9 cellular contexts compared by ENCODE assay signal in the genomic region with DNA sequence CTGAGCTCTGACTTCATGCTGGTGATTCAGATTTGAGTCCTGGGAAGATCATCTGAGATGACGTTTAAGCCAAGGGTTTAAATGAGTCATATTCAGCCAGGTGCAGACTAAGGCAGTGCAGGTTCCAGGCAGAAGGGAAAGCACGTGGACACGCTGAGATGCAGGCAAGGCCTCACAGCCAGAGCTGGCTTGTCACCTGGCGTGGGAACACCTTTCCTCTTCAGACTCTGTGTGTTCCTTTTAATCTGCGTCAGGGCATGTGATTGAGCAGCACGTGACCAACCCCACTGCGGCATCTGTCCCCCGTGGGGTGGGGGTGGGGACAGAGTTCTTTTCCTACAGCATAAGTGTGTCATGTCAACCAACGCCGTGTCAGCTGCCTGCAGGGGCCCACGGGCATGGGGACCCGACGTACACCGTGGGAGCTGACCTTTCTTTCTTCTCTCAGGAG. TPM values are rescaled to one million over a fixed set of nuclear protein-coding genes. Genes with fewer than 3 reads are reported as not detected.
DNase-seq lines count a peak whose midpoint lies in the region; ATAC-seq, FAIRE-seq and TF ChIP-seq lines count a peak whose summit lies in the region.
"Had no signal": no experiment of that assay in that cellular context is flagged by ENCODE, and none has a peak within 500 bp of the region (broad histone marks: within the 10 kb centered on the region; RNA-seq: fewer than 3 reads in every experiment).

No MANE protein-coding gene starts in this region.

- DNase-seq in activated naive CD4-positive, alpha-beta T cell treated with anti-CD3 and anti-CD28 coated beads for 36 hours = peak; percentile 61
- no peak for DNase-seq in activated naive CD4-positive, alpha-beta T cell treated with anti-CD3 and anti-CD28 coated beads, Interleukin-2, amount 50 U/mL, for 16 hours
- DNase-seq in K562 (ENCODE audit: extremely low read depth in 1 of 4, low spot score in 3 of 4) (peak in 1 of 4 experiments; percentile 28), NCI-H1048 (lab: John Stamatoyannopoulos, UW) (no peak), NOMO-1 treated with DMSO at 0.1 percent for 48 hours (lab: John Stamatoyannopoulos, UW; ENCODE audit: unreplicated experiment) (no peak)
- no peak for DNase-seq in stimulated activated naive CD8-positive, alpha-beta T cell treated with anti-CD3 and anti-CD28 coated beads, Interleukin-15, Interleukin-2, amounts not matched to agents 100 U/mL and 50 U/mL, for 24 hours

- TF ChIP-seq EP300 in K562 (IDR thresholded peaks at IDR 0.05; ENCODE audit: low read length) = no peak

- H3K9me3 Mint-ChIP-seq in activated naive CD4-positive, alpha-beta T cell treated with anti-CD3 and anti-CD28 coated beads for 36 hours = no peaks in the 10 kb centered on the region
- H3K9me3 Mint-ChIP-seq: CD8-positive, alpha-beta T cell had no signal

- H3K36me3 Mint-ChIP-seq in activated naive CD4-positive, alpha-beta T cell treated with anti-CD3 and anti-CD28 coated beads for 36 hours (ENCODE audit: low read depth) = peaks cover 16% of the 10 kb centered on the region

- no peak overlapping the region for H3K4me3 ChIP-seq in K562

- no peaks in the 10 kb centered on the region for H3K27me3 ChIP-seq in K562 (ENCODE audit: control insufficient read depth in 2 of 2, insufficient read depth in 2 of 2, low read length in 2 of 2)

- H3K9ac ChIP-seq in K562 (ENCODE audit: insufficient read depth in 1 of 2, low read depth in 2 of 2, low read length in 2 of 2) = peak overlapping the region in 1 of 2 experiments; percentile 65; a peak in 1 of 4 replicates

- no peak overlapping the region for H3K4me2 ChIP-seq in K562 (ENCODE audit: insufficient read depth, low read length)

- POLR2A ChIA-PET in K562 (lab: Yijun Ruan, JAX) = interaction anchor here (0.6 to 3.4 kb wide), 9 partner anchors 9 to 210 kb away, joined by 3 to 25 read pairs (median 8); partner anchors contain the start of genes IDI1 and IDI2

- no TSS peak for BruUV-seq in K562 (replicated peaks; lab: Mats Ljungman, UMichigan)

- no peak overlapping the region for H2AFZ ChIP-seq in K562 (ENCODE audit: low read depth, low read length)

- H3K4me3 Mint-ChIP-seq in activated naive CD4-positive, alpha-beta T cell treated with anti-CD3 and anti-CD28 coated beads for 36 hours = no peak overlapping the region
- H3K4me3 Mint-ChIP-seq: CD8-positive, alpha-beta T cell had no signal

- H3K9me1 ChIP-seq in K562 (ENCODE audit: control insufficient read depth, insufficient read depth, low read length) = no peaks in the 10 kb centered on the region

- no peak for TF ChIP-seq RAD21 in K562 (CRISPR knock-in tag; conservative IDR thresholded peaks at IDR 0.05 in 1 of 2, IDR thresholded peaks at IDR 0.05 in 1 of 2)

- peaks cover 31% of the 10 kb centered on the region for H3K36me3 ChIP-seq in K562 (ENCODE audit: control insufficient read depth, insufficient read depth, low read length)

- intact Hi-C loops in activated naive CD4-positive, alpha-beta T cell treated with anti-CD3 and anti-CD28 coated beads for 36 hours (cut with micrococcal nuclease) = no loop called here
- intact Hi-C loops in K562 (cut with micrococcal nuclease) = no loop called here

- peaks cover 15% of the 10 kb centered on the region for H3K4me1 Mint-ChIP-seq in activated naive CD4-positive, alpha-beta T cell treated with anti-CD3 and anti-CD28 coated beads for 36 hours (ENCODE audit: low read depth)

- no peaks in the 10 kb centered on the region for H3K9me3 ChIP-seq in K562 (replicated peaks; ENCODE audit: control insufficient read depth, insufficient read depth, low read depth, low read length)

- no peak for TF ChIP-seq CTCF in K562 (IDR thresholded peaks at IDR 0.05 in 2 of 3, conservative IDR thresholded peaks at IDR 0.05 in 1 of 3; ENCODE audit: insufficient read depth in 2 of 3, low read depth in 1 of 3, low read length in 3 of 3)

- H3K27me3 Mint-ChIP-seq in activated naive CD4-positive, alpha-beta T cell treated with anti-CD3 and anti-CD28 coated beads for 36 hours (ENCODE audit: low read depth) = no peaks in the 10 kb centered on the region

- peaks cover 2 to 3% of the 10 kb centered on the region in 2 experiments; a peak in 2 of 5 replicates for H3K4me1 ChIP-seq in K562 (replicated peaks in 1 of 2; ENCODE audit: control insufficient read depth in 2 of 2, insufficient read depth in 2 of 2, low read length in 2 of 2)

- no peaks in the 10 kb centered on the region; the same call in 1 of the 2 replicates for H4K20me1 ChIP-seq in K562 (replicated peaks; ENCODE audit: control insufficient read depth, insufficient read depth, low read length)

- H3K27ac Mint-ChIP-seq in activated naive CD4-positive, alpha-beta T cell treated with anti-CD3 and anti-CD28 coated beads for 36 hours = peak overlapping the region; percentile 61

- ATAC-seq in HG03159 (IDR thresholded peaks at IDR 0.05; ENCODE audit: unreplicated experiment) (peak; percentile 92), K562 (peak; percentile 52), GM21390 (IDR thresholded peaks at IDR 0.05; ENCODE audit: unreplicated experiment) (no peak)
- peak; percentile 63 for ATAC-seq in stimulated activated naive CD8-positive, alpha-beta T cell treated with anti-CD3 and anti-CD28 coated beads, Interleukin-15, Interleukin-2, amounts not matched to agents 100 U/mL and 50 U/mL, for 24 hours
- ATAC-seq: CD8-positive, alpha-beta T cell had no signal

- in situ Hi-C loops in K562 (cut with MboI) = no loop called here

- CTCF ChIA-PET in activated naive CD4-positive, alpha-beta T cell treated with anti-CD3 and anti-CD28 coated beads for 36 hours (lab: Charles Lee) = interaction anchor here (1.0 kb wide), 1 partner anchor 34 kb away, joined by 3 read pairs; no protein-coding TSS in a partner anchor
- CTCF ChIA-PET in K562 (lab: Yijun Ruan, JAX; ENCODE audit: low intra/inter-chr PET ratio) = no interaction called here

- no peak for FAIRE-seq in K562 (lab: Jason Lieb, UNC)

- TF ChIP-seq POLR2A in K562 (conservative IDR thresholded peaks at IDR 0.05) = no peak

- H3K79me2 ChIP-seq in K562 (ENCODE audit: control insufficient read depth, insufficient read depth, low read length) = no peaks in the 10 kb centered on the region

- H3K27ac ChIP-seq in K562 (ENCODE audit: extremely low read depth, low read depth, low read length) = no peak overlapping the region

- WGBS in K562 (ENCODE audit: insufficient coverage, low coverage, missing lambda C conversion rate) = 50% methylated on average over 8 of the region's 14 CpGs

RNA-seq across cellular contexts. Expression of gene IDI2, which starts 10.7 kb away (rescaled TPM):
- not detected for total RNA-seq in activated naive CD4-positive, alpha-beta T cell treated with anti-CD3 and anti-CD28 coated beads for 36 hours
- total RNA-seq in K562 (2011; cell fraction: chromatin; rRNA removed; ENCODE audit: low replicate concordance) = not detected in 2 replicates
- total RNA-seq in K562 (2011; cell fraction: nucleolus; rRNA removed) = not detected in 2 replicates
- total RNA-seq in K562 (2011; cell fraction: nucleoplasm; rRNA removed) = not detected in 2 replicates
- not detected in 2 replicates for total RNA-seq in K562 (2014; rRNA removed)
- total RNA-seq in K562 (2014; rRNA removed; fragmentation: Illumina TruSeq; extraction: Trizol) = not detected in 2 replicates
- total RNA-seq in K562 (2015; rRNA removed; fragmentation: Illumina TruSeq; extraction: Trizol) = not detected in 2 replicates
- total RNA-seq in K562 (2021) = not detected in 2 replicates
- polyA plus RNA-seq in K562 (2011; rRNA removed) = not detected in 2 replicates
- polyA plus RNA-seq in K562 (2011; cell fraction: cytosol; rRNA removed) = 0.04 and 0.10 TPM in 2 replicates
- polyA plus RNA-seq in K562 (2011; cell fraction: nucleus; rRNA removed) = not detected in 2 replicates
- polyA plus RNA-seq in K562 (2012) = not detected in 2 replicates
- polyA plus RNA-seq in K562 (2014; fragmentation: Illumina TruSeq; extraction: Trizol) = not detected in 2 replicates
- polyA plus RNA-seq in K562 (2014; fragmentation: Nextera tagmentation; extraction: Ambion mirVana) = not detected
- not detected in 2 replicates for polyA plus RNA-seq in K562 (2014; rRNA removed)
- polyA minus RNA-seq in K562 (2011; rRNA and poly(A)+ RNA removed) = not detected in 2 replicates
- not detected in 2 replicates for polyA minus RNA-seq in K562 (2011; cell fraction: cytosol; rRNA and poly(A)+ RNA removed)
- not detected in 2 replicates for polyA minus RNA-seq in K562 (2011; cell fraction: nucleus; rRNA and poly(A)+ RNA removed)
- total RNA-seq: CD8-positive, alpha-beta T cell had no signal

RNA-seq across cellular contexts. Expression of gene IDI1, which starts 12.6 kb away (rescaled TPM):
- 10 to 100 TPM; 68.2 to 68.5 TPM for total RNA-seq in activated naive CD4-positive, alpha-beta T cell treated with anti-CD3 and anti-CD28 coated beads for 36 hours
- 102 and 230 TPM in 2 replicates for total RNA-seq in K562 (2011; cell fraction: chromatin; rRNA removed; ENCODE audit: low replicate concordance)
- total RNA-seq in K562 (2011; cell fraction: nucleolus; rRNA removed) = 57.5 and 77.1 TPM in 2 replicates
- 107 and 128 TPM in 2 replicates for total RNA-seq in K562 (2011; cell fraction: nucleoplasm; rRNA removed)
- total RNA-seq in K562 (2014; rRNA removed) = 75.0 and 75.7 TPM in 2 replicates
- 143 and 163 TPM in 2 replicates for total RNA-seq in K562 (2014; rRNA removed; fragmentation: Illumina TruSeq; extraction: Trizol)
- total RNA-seq in K562 (2015; rRNA removed; fragmentation: Illumina TruSeq; extraction: Trizol) = 78.5 and 87.8 TPM in 2 replicates
- total RNA-seq in K562 (2021) = 70.0 and 75.6 TPM in 2 replicates
- polyA plus RNA-seq in K562 (2011; rRNA removed) = 225 and 265 TPM in 2 replicates
- 36.9 and 111 TPM in 2 replicates for polyA plus RNA-seq in K562 (2011; cell fraction: cytosol; rRNA removed)
- polyA plus RNA-seq in K562 (2011; cell fraction: nucleus; rRNA removed) = 76.3 and 126 TPM in 2 replicates
- 63.7 and 110 TPM in 2 replicates for polyA plus RNA-seq in K562 (2012)
- 95.6 and 119 TPM in 2 replicates for polyA plus RNA-seq in K562 (2014; fragmentation: Illumina TruSeq; extraction: Trizol)
- 100 to 1,000 TPM; 167 to 189 TPM for polyA plus RNA-seq in K562 (2014; fragmentation: Nextera tagmentation; extraction: Ambion mirVana)
- 114 and 118 TPM in 2 replicates for polyA plus RNA-seq in K562 (2014; rRNA removed)
- polyA minus RNA-seq in K562 (2011; rRNA and poly(A)+ RNA removed) = 133 and 155 TPM in 2 replicates
- polyA minus RNA-seq in K562 (2011; cell fraction: cytosol; rRNA and poly(A)+ RNA removed) = 33.5 and 42.6 TPM in 2 replicates
- polyA minus RNA-seq in K562 (2011; cell fraction: nucleus; rRNA and poly(A)+ RNA removed) = 26.9 and 57.5 TPM in 2 replicates

RNA-seq across cellular contexts. Expression of gene WDR37, which starts 19.8 kb away (rescaled TPM):
- 10 to 100 TPM; 14.0 to 16.0 TPM for total RNA-seq in activated naive CD4-positive, alpha-beta T cell treated with anti-CD3 and anti-CD28 coated beads for 36 hours
- 35.9 and 54.0 TPM in 2 replicates for total RNA-seq in K562 (2011; cell fraction: chromatin; rRNA removed; ENCODE audit: low replicate concordance)
- total RNA-seq in K562 (2011; cell fraction: nucleolus; rRNA removed) = 20.7 and 22.1 TPM in 2 replicates
- total RNA-seq in K562 (2011; cell fraction: nucleoplasm; rRNA removed) = 24.8 and 29.8 TPM in 2 replicates
- total RNA-seq in K562 (2014; rRNA removed) (6.7 and 7.8 TPM in 2 replicates), K562 (2014; rRNA removed; fragmentation: Illumina TruSeq; extraction: Trizol) (5.6 and 5.9 TPM in 2 replicates), K562 (2015; rRNA removed; fragmentation: Illumina TruSeq; extraction: Trizol) (7.2 and 7.5 TPM in 2 replicates), K562 (2021) (10.0 and 11.1 TPM in 2 replicates)
- polyA plus RNA-seq in K562 (2011; rRNA removed) (11.6 and 15.6 TPM in 2 replicates), K562 (2014; fragmentation: Illumina TruSeq; extraction: Trizol) (6.7 and 6.9 TPM in 2 replicates), K562 (2014; fragmentation: Nextera tagmentation; extraction: Ambion mirVana) (1 to 10 TPM; 2.3 TPM), K562 (2014; rRNA removed) (5.5 and 7.1 TPM in 2 replicates)
- polyA plus RNA-seq in K562 (2011; cell fraction: cytosol; rRNA removed) = 11.0 and 14.5 TPM in 2 replicates
- polyA plus RNA-seq in K562 (2011; cell fraction: nucleus; rRNA removed) = 34.2 and 36.8 TPM in 2 replicates
- polyA plus RNA-seq in K562 (2012) = 7.4 and 8.7 TPM in 2 replicates
- 20.9 and 21.6 TPM in 2 replicates for polyA minus RNA-seq in K562 (2011; rRNA and poly(A)+ RNA removed)
- polyA minus RNA-seq in K562 (2011; cell fraction: cytosol; rRNA and poly(A)+ RNA removed) = 10.9 and 15.2 TPM in 2 replicates
- 12.8 and 19.8 TPM in 2 replicates for polyA minus RNA-seq in K562 (2011; cell fraction: nucleus; rRNA and poly(A)+ RNA removed)

RNA-seq across cellular contexts. Expression of gene GTPBP4, which starts 48.1 kb away (rescaled TPM):
- 10 to 100 TPM; 98.3 to 98.9 TPM for total RNA-seq in activated naive CD4-positive, alpha-beta T cell treated with anti-CD3 and anti-CD28 coated beads for 36 hours
- 152 and 161 TPM in 2 replicates for total RNA-seq in K562 (2011; cell fraction: chromatin; rRNA removed; ENCODE audit: low replicate concordance)
- total RNA-seq in K562 (2011; cell fraction: nucleolus; rRNA removed) = 89.4 and 92.6 TPM in 2 replicates
- total RNA-seq in K562 (2011; cell fraction: nucleoplasm; rRNA removed) = 101 and 119 TPM in 2 replicates
- total RNA-seq in K562 (2014; rRNA removed) = 139 and 155 TPM in 2 replicates
- 147 and 176 TPM in 2 replicates for total RNA-seq in K562 (2014; rRNA removed; fragmentation: Illumina TruSeq; extraction: Trizol)
- 119 and 121 TPM in 2 replicates for total RNA-seq in K562 (2015; rRNA removed; fragmentation: Illumina TruSeq; extraction: Trizol)
- 113 and 128 TPM in 2 replicates for total RNA-seq in K562 (2021)
- 63.2 and 79.0 TPM in 2 replicates for polyA plus RNA-seq in K562 (2011; rRNA removed)
- 23.3 and 31.7 TPM in 2 replicates for polyA plus RNA-seq in K562 (2011; cell fraction: cytosol; rRNA removed)
- polyA plus RNA-seq in K562 (2011; cell fraction: nucleus; rRNA removed) = 66.4 and 72.5 TPM in 2 replicates
- polyA plus RNA-seq in K562 (2012) = 54.3 and 75.5 TPM in 2 replicates
- polyA plus RNA-seq in K562 (2014; fragmentation: Illumina TruSeq; extraction: Trizol) = 102 and 118 TPM in 2 replicates
- 100 to 1,000 TPM in 1 of 2 experiments, 10 to 100 TPM in 1; 88.2 to 128 TPM for polyA plus RNA-seq in K562 (2014; fragmentation: Nextera tagmentation; extraction: Ambion mirVana)
- 135 TPM in 2 replicates for polyA plus RNA-seq in K562 (2014; rRNA removed)
- 51.2 and 60.2 TPM in 2 replicates for polyA minus RNA-seq in K562 (2011; rRNA and poly(A)+ RNA removed)
- 24.7 and 30.6 TPM in 2 replicates for polyA minus RNA-seq in K562 (2011; cell fraction: cytosol; rRNA and poly(A)+ RNA removed)
- 42.3 and 61.3 TPM in 2 replicates for polyA minus RNA-seq in K562 (2011; cell fraction: nucleus; rRNA and poly(A)+ RNA removed)
